Comparison of ENCODE assay signal across 8 cellular contexts in the genomic region with DNA sequence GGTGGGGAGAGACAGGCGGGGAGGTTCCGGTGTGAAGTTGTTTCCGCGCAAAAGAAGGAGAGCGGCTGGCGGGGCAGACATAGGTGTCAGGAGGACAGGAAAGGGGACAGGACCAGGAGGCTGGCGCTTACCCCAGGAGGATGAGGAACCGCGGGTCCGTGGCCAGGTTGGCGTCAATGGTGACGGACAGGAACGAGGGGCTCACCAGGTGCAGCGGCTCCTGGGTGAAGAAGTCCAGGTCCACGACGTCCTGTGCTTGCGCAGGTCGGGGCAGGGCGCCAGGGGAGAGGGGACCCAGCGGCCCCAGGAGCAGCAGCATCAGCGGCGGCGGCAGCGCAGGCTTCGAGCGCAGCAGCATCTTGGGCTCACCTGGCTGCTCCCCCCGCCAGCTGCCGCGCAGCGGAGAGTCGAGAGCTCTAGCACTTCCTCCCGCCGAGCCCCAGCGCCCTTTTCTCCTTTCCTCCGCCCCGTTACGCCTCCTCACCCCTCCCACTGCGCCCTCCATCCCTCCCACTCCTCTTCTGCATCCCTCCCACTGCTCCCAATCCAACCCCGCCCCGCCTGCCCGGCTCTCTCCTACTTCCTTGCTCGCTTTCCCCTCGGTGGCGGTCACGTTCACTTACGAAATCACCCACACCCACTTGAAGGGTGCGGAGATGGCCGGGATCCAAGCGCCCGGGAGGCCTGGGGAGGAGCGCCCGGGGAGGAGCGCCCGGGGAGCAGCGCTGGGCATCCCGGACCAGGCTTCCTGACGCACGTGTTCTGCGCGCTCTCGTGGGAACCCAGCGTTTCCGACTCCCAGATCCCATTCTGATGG. TPM values are rescaled to one million over a fixed set of nuclear protein-coding genes. Genes with fewer than 3 reads are reported as not detected.
DNase-seq lines count a peak whose midpoint lies in the region; ATAC-seq lines count a peak whose summit lies in the region.

Gene HPSE (minus strand): TSS at position 424 of the 817 bp plus-strand sequence. CDS start 66 bp downstream, at position 358.

- H3K36me3 Mint-ChIP-seq in activated CD4-positive, alpha-beta memory T cell treated with anti-CD3 and anti-CD28 coated beads for 36 hours, result peaks cover 8% of the 10 kb centered on the region

- peak; percentile 96 for ATAC-seq in HG03432 (IDR thresholded peaks at IDR 0.05; ENCODE audit: unreplicated experiment)

- intact Hi-C loops in activated CD4-positive, alpha-beta memory T cell treated with anti-CD3 and anti-CD28 coated beads for 36 hours (cut with micrococcal nuclease), result no loop called here

- CTCF ChIA-PET in activated CD4-positive, alpha-beta memory T cell treated with anti-CD3 and anti-CD28 coated beads for 36 hours (lab: Charles Lee), result interaction anchor here (1.0 to 2.0 kb wide), 2 partner anchors 51 to 54 kb away, joined by 3 to 7 read pairs; partner anchors contain the start of gene COQ2

- H3K27me3 ChIP-seq in effector memory CD4-positive, alpha-beta T cell (replicated peaks; ENCODE audit: control insufficient read depth, insufficient read depth, low read length, poor library complexity, severe bottlenecking), result no peaks in the 10 kb centered on the region

- H3K9me3 Mint-ChIP-seq in activated CD4-positive, alpha-beta memory T cell treated with anti-CD3 and anti-CD28 coated beads for 36 hours, result peaks cover 9% of the 10 kb centered on the region

- POLR2A ChIA-PET in activated CD4-positive, alpha-beta memory T cell treated with anti-CD3 and anti-CD28 coated beads for 36 hours (lab: Charles Lee), result no interaction called here

- peaks cover 6% of the 10 kb centered on the region for H3K4me1 ChIP-seq in effector memory CD4-positive, alpha-beta T cell (ENCODE audit: control insufficient read depth, insufficient read depth, low read length, poor library complexity, severe bottlenecking)

- peak; percentile 52 for DNase-seq in AG08396 (ENCODE audit: low spot score)
- DNase-seq in GM19238 (ENCODE audit: insufficient read length, low spot score), result peak; percentile 71
- peak; percentile 69 to 73 for DNase-seq in NCI-H524 (lab: John Stamatoyannopoulos, UW)
- peak; percentile 81 for DNase-seq in activated CD4-positive, alpha-beta memory T cell treated with anti-CD3 and anti-CD28 coated beads for 36 hours
- peak; percentile 48 to 64 (median 60) for DNase-seq in effector memory CD4-positive, alpha-beta T cell
- peak; percentile 92 for DNase-seq in mesenteric fat pad (ENCODE audit: low spot score)
- DNase-seq in stimulated activated CD8-positive, alpha-beta memory T cell treated with anti-CD3 and anti-CD28 coated beads, Interleukin-15, amount 100 ng/mL, for 4 hours (ENCODE audit: low read depth in 2 of 2), result peak; percentile 29 to 32

- H3K27me3 Mint-ChIP-seq in activated CD4-positive, alpha-beta memory T cell treated with anti-CD3 and anti-CD28 coated beads for 36 hours, result peaks cover 9% of the 10 kb centered on the region

- peak within 1 kb of the TSS; percentile 75 for H3K4me3 ChIP-seq in effector memory CD4-positive, alpha-beta T cell (ENCODE audit: insufficient read depth, low read depth, low read length, poor library complexity, severe bottlenecking)

- peak within 1 kb of the TSS; percentile 25 for H3K27ac Mint-ChIP-seq in activated CD4-positive, alpha-beta memory T cell treated with anti-CD3 and anti-CD28 coated beads for 36 hours

- H3K4me1 Mint-ChIP-seq in activated CD4-positive, alpha-beta memory T cell treated with anti-CD3 and anti-CD28 coated beads for 36 hours (ENCODE audit: low read depth), result peaks cover 21% of the 10 kb centered on the region

- no peaks in the 10 kb centered on the region for H3K9me3 ChIP-seq in effector memory CD4-positive, alpha-beta T cell (ENCODE audit: control insufficient read depth, low read length)

- H3K36me3 ChIP-seq in effector memory CD4-positive, alpha-beta T cell (ENCODE audit: control insufficient read depth, insufficient read depth, low read length), result no peaks in the 10 kb centered on the region

- peak within 1 kb of the TSS; percentile 84 for H3K4me3 Mint-ChIP-seq in activated CD4-positive, alpha-beta memory T cell treated with anti-CD3 and anti-CD28 coated beads for 36 hours

- peak within 1 kb of the TSS; percentile 56 for H3K27ac ChIP-seq in effector memory CD4-positive, alpha-beta T cell (ENCODE audit: insufficient read depth, low read length, poor library complexity, severe bottlenecking)

RNA-seq across cellular contexts. Expression of gene HPSE, which starts in this region (rescaled TPM):
- 10 to 100 TPM; 16.5 TPM for total RNA-seq in activated CD4-positive, alpha-beta memory T cell treated with anti-CD3 and anti-CD28 coated beads for 36 hours
- 7.4 TPM for total RNA-seq in mesenteric fat pad

Comparison
In these comparisons a context has a peak if more than half of its experiments do, and no peak if none do; other contexts are left out.
1. Peak in every context shown above with its lines: DNase-seq, ATAC-seq, H3K4me3 ChIP-seq and H3K27ac ChIP-seq.
2. DNase-seq: peak in every context shown above with its lines; median percentile 92 in mesenteric fat pad; 81 in activated CD4-positive, alpha-beta memory T cell treated with anti-CD3 and anti-CD28 coated beads for 36 hours; 71 in GM19238; 71 in NCI-H524; 60 in effector memory CD4-positive, alpha-beta T cell; 52 in AG08396; 30 in stimulated activated CD8-positive, alpha-beta memory T cell treated with anti-CD3 and anti-CD28 coated beads, Interleukin-15, amount 100 ng/mL, for 4 hours.